ENCODE assay signal across 22 cellular contexts in the genomic region with DNA sequence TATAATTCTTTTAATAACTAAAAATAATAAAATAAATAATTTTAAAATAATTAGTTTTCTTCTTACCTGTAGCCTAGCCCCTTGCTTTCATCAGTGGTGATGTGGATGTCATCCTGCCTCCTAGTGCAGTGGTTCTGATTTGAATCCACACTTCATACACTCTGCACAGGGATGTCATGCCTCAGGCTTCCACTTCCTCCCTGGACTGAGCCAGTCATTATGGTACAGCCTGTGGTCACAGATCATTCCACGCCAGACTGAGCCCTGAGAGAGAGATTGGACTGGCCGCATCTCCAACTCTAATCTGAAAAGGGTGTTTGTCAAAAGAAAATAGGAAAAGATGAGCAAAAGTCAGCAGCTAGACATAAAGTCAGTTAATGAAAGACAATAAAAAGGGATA.
DNase-seq lines count a peak whose midpoint lies in the region; ATAC-seq and TF ChIP-seq lines count a peak whose summit lies in the region.
"Had no signal": no experiment of that assay in that cellular context is flagged by ENCODE, and none has a peak within 500 bp of the region (broad histone marks: within the 10 kb centered on the region; RNA-seq: fewer than 3 reads in every experiment).

No MANE protein-coding gene starts in this region.

- no peak for TF ChIP-seq CTCF in OCI-LY3 (IDR thresholded peaks at IDR 0.05; ENCODE audit: low read depth, low read length)

- peaks cover 15% of the 10 kb centered on the region for H3K4me1 ChIP-seq in OCI-LY3 (ENCODE audit: low read length)

- no peak overlapping the region for H2AFZ ChIP-seq in OCI-LY3 (ENCODE audit: low read depth, low read length)

- H4K20me1 ChIP-seq in OCI-LY3 (ENCODE audit: insufficient read depth, low read length), result no peaks in the 10 kb centered on the region

- H3K9me3 ChIP-seq in OCI-LY3 (ENCODE audit: insufficient read depth, low read length), result no peaks in the 10 kb centered on the region

- H3K79me2 ChIP-seq in OCI-LY3 (ENCODE audit: low read length), result no peaks in the 10 kb centered on the region

- H3K9ac ChIP-seq in OCI-LY3 (ENCODE audit: low read length), result no peak overlapping the region

- no peak overlapping the region for H3K27ac ChIP-seq in OCI-LY3 (ENCODE audit: low read length)
- H3K27ac ChIP-seq: SK-N-MC had no signal

- H3K27me3 ChIP-seq in OCI-LY3 (ENCODE audit: low read depth, low read length), result no peaks in the 10 kb centered on the region
- H3K27me3 ChIP-seq: MG63 had no signal

- in situ Hi-C loops in G401 (cut with HindIII; ENCODE audit: low sequenced_read_pairs), result loop anchor here (25.0 kb wide), 1 partner anchor 445 kb away; a partner anchor contains a TSS

- peak overlapping the region; percentile 25; the same call in 1 of the 2 replicates for H3K4me3 ChIP-seq in OCI-LY3 (ENCODE audit: low read length)
- H3K4me3 ChIP-seq: MG63, SK-N-MC had no signal

- peak overlapping the region; percentile 56 for H3K4me2 ChIP-seq in OCI-LY3 (ENCODE audit: low read length)

- H3K36me3 ChIP-seq in OCI-LY3 (replicated peaks; ENCODE audit: low read depth, low read length), result no peaks in the 10 kb centered on the region
- H3K36me3 ChIP-seq: MG63 had no signal

- DNase-seq in islet precursor cell, result no peak
- DNase-seq in G401 (ENCODE audit: low spot score), result no peak
- no peak for DNase-seq in T-helper 1 cell
- DNase-seq: ACHN; AML-193; CD4-positive, alpha-beta T cell; DMS53; HFFc6; MG63; NCI-H1092; NCI-H2081 treated with DMSO at 0.1 percent for 48 hours; NCI-H524; T-cell; T1000 had no signal

- ATAC-seq in GM18511 (IDR thresholded peaks at IDR 0.05; ENCODE audit: unreplicated experiment) (peak; percentile 49), HG02610 (IDR thresholded peaks at IDR 0.05; ENCODE audit: unreplicated experiment) (peak; percentile 62), GM21526 (IDR thresholded peaks at IDR 0.05; ENCODE audit: low FRiP score, unreplicated experiment) (no peak)
- ATAC-seq: HepG2, Panc1, Right ventricle myocardium inferior, T-cell had no signal
